1 cellular context compared by ENCODE assay signal in genomic region chr3:9036327-9037112, GRCh38.
TF ChIP-seq lines count a peak whose summit lies in the region.

No MANE protein-coding gene starts in this region.

TF ChIP-seq in SK-N-SH, 30 proteins besides CTCF, POLR2A, EP300 and RAD21 (continued from another document):
- TF ChIP-seq, protein P1, sequence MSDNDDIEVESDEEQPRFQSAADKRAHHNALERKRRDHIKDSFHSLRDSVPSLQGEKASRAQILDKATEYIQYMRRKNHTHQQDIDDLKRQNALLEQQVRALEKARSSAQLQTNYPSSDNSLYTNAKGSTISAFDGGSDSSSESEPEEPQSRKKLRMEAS (IDR thresholded peaks at IDR 0.05; ENCODE audit: low read depth): no peak
- TF ChIP-seq RFX5 (IDR thresholded peaks at IDR 0.05; ENCODE audit: low read length) (no peak), NFIC (IDR thresholded peaks at IDR 0.05; ENCODE audit: borderline replicate concordance) (no peak), TCF12 (IDR thresholded peaks at IDR 0.05) (no peak), FOXM1 (IDR thresholded peaks at IDR 0.05; ENCODE audit: low read depth) (no peak)
